Comparison of ENCODE assay signal across 1 cellular context in genomic region chr1:168518201-168518689, GRCh38.
TF ChIP-seq lines count a peak whose summit lies in the region.

No MANE protein-coding gene starts in this region.

TF ChIP-seq in WTC11, 78 proteins besides CTCF, POLR2A, EP300 and RAD21 (continued from another document):
- TF ChIP-seq PREB (CRISPR knock-in tag; IDR thresholded peaks at IDR 0.05; ENCODE audit: borderline replicate concordance): no peak
- TF ChIP-seq NR2C2 (CRISPR knock-in tag; IDR thresholded peaks at IDR 0.05): no peak
- no peak for TF ChIP-seq GTF2I (CRISPR knock-in tag; conservative IDR thresholded peaks at IDR 0.05)
TF ChIP-seq in WTC11: peak in this region for 0.
